In genomic region chr12:8231666-8232608, GRCh38 we compare ENCODE assay signal across 8 cellular contexts. TPM values are rescaled to one million over a fixed set of nuclear protein-coding genes. Genes with fewer than 3 reads are reported as not detected.
DNase-seq lines count a peak whose midpoint lies in the region; ATAC-seq, FAIRE-seq and TF ChIP-seq lines count a peak whose summit lies in the region.
"Not testable (repeated sequence)": the region's sequence is repeated elsewhere in the genome, so short reads cannot be mapped to it uniquely, and the experiment has no call there.

No MANE protein-coding gene starts in this region.

- not testable (repeated sequence) for H3K9me3 ChIP-seq in kidney (ENCODE audit: control insufficient read depth in 1 of 2, low read length in 2 of 2); sigmoid colon

- not testable (repeated sequence) for ATAC-seq in stimulated activated naive CD8-positive, alpha-beta T cell treated with anti-CD3 and anti-CD28 coated beads, Interleukin-15, amount 100 ng/mL, for 72 hours

- DNase-seq in DMS53 (lab: John Stamatoyannopoulos, UW) (peak; percentile 83), M059J (ENCODE audit: low read depth) (peak; percentile 74), T follicular helper cell (ENCODE audit: low read depth) (peak; percentile 57), activated T-cell treated with anti-CD3 and anti-CD28 coated beads for 48 hours (ENCODE audit: low read depth) (peak; percentile 61)
- DNase-seq in choroid plexus epithelial cell (ENCODE audit: low read depth); kidney; sigmoid colon: not testable (repeated sequence)
- peak; percentile 74 to 81 for DNase-seq in stimulated activated naive CD8-positive, alpha-beta T cell treated with anti-CD3 and anti-CD28 coated beads, Interleukin-15, amount 100 ng/mL, for 72 hours

- not testable (repeated sequence) for H3K4me3 Mint-ChIP-seq in stimulated activated naive CD8-positive, alpha-beta T cell treated with anti-CD3 and anti-CD28 coated beads, Interleukin-15, amount 100 ng/mL, for 72 hours

- not testable (repeated sequence) for H3K9me3 Mint-ChIP-seq in stimulated activated naive CD8-positive, alpha-beta T cell treated with anti-CD3 and anti-CD28 coated beads, Interleukin-15, amount 100 ng/mL, for 72 hours

- H3K36me3 ChIP-seq in kidney (ENCODE audit: control insufficient read depth in 1 of 2, insufficient read depth in 2 of 2, low read length in 2 of 2); sigmoid colon: not testable (repeated sequence)

- not testable (repeated sequence) for FAIRE-seq in kidney (lab: Jason Lieb, UNC)

- TF ChIP-seq CTCF in choroid plexus epithelial cell (conservative IDR thresholded peaks at IDR 0.05; ENCODE audit: low read depth, low read length): peak; percentile 62
- peak; percentile 55 for TF ChIP-seq CTCF in kidney (IDR thresholded peaks at IDR 0.05; ENCODE audit: borderline replicate concordance, extremely low read depth, insufficient read depth)
- peak in 3 of 4 experiments; percentile 48 to 66 (median 54) for TF ChIP-seq CTCF in sigmoid colon (IDR thresholded peaks at IDR 0.05)

- TF ChIP-seq POLR2A in sigmoid colon (IDR thresholded peaks at IDR 0.05): not testable (repeated sequence)

- WGBS in sigmoid colon, 2 donors: 29 to 36% methylated on average over 22 of the region's 22 CpGs

- H3K9ac ChIP-seq in kidney (ENCODE audit: low read length in 2 of 2): not testable (repeated sequence)

- not testable (repeated sequence) for H3K27me3 Mint-ChIP-seq in stimulated activated naive CD8-positive, alpha-beta T cell treated with anti-CD3 and anti-CD28 coated beads, Interleukin-15, amount 100 ng/mL, for 72 hours

- H3K27ac Mint-ChIP-seq in stimulated activated naive CD8-positive, alpha-beta T cell treated with anti-CD3 and anti-CD28 coated beads, Interleukin-15, amount 100 ng/mL, for 72 hours: not testable (repeated sequence)

- not testable (repeated sequence) for H3K4me3 ChIP-seq in choroid plexus epithelial cell (ENCODE audit: low read depth, low read length); kidney (ENCODE audit: low read length in 2 of 2); sigmoid colon

- H3K4me1 ChIP-seq in kidney (ENCODE audit: control insufficient read depth in 1 of 2, insufficient read depth in 1 of 2, low read depth in 1 of 2, low read length in 2 of 2): not testable (repeated sequence)
- H3K4me1 ChIP-seq in sigmoid colon: peaks cover 0 to 11% (median 0%) of the 10 kb centered on the region in 4 donors

- not testable (repeated sequence) for H3K27ac ChIP-seq in kidney (ENCODE audit: low read depth in 2 of 2, low read length in 2 of 2); sigmoid colon

- peaks cover 34% of the 10 kb centered on the region for H3K4me1 Mint-ChIP-seq in stimulated activated naive CD8-positive, alpha-beta T cell treated with anti-CD3 and anti-CD28 coated beads, Interleukin-15, amount 100 ng/mL, for 72 hours

- TF ChIP-seq EP300 in sigmoid colon (IDR thresholded peaks at IDR 0.05): not testable (repeated sequence)

- intact Hi-C loops in kidney (cut with DNase I); sigmoid colon (cut with DNase I): not testable (repeated sequence)

- not testable (repeated sequence) for H3K27me3 ChIP-seq in sigmoid colon

RNA-seq across cellular contexts. Expression of gene FAM90A1, which starts 4.5 kb away (rescaled TPM):
- total RNA-seq in M059J (2014; rRNA removed; shearing (Covaris generic)): 0.07 TPM in 1 of 2 replicates, not detected in the other
- 0.54 TPM for total RNA-seq in kidney
- 0.80 TPM for polyA plus RNA-seq in kidney (ENCODE audit: insufficient read depth, low read depth, low replicate concordance)
- under 1 TPM in 2 of 4 donors, not detected in 2; 0.28 to 0.33 TPM for total RNA-seq in sigmoid colon
- under 1 TPM in 1 of 3 donors, not detected in 2; 0.41 TPM for polyA plus RNA-seq in sigmoid colon
